8 cellular contexts compared by ENCODE assay signal in the genomic region with DNA sequence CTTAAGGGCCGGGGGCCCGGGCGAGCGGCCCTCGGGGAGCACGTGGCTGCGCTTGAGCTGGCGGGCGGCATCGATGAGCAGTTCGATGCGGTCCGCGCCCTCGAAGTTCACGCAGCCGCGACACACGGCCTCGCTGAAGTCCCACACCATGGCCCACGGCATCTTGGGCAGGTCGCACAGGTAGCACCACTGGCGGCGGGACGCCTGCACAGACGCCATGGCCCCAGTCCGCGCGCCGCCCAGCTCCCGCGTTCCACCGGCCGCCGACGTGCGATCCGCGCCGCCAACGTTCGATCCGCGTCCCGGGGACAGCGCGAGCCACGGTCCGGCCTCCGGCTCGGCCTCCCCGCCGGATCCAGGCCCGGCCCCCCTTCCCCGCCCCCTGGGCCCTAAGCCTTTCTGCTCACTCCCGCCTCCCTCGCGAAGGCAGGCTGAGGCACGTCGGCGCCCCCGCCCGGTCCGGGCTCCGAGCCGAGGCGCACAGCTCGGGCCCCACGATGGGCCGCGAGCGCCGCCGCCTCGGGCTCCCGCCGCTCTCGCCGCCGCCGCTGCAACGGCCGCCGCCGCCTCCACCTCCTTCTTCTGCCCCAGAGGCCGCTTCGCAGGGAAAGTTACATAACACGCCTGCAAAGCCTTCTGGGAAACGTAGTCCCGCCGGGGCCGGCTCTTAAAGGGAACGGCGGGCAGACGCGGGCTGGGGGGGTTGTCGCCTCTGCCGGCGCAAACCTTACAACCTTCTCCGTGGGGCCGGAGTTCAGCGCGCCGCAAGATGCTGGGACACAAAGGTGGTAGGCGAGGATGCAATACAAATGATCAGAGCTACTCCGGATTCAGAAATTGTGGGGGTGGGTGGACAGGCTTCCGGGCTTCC. TPM values are rescaled to one million over a fixed set of nuclear protein-coding genes. Genes with fewer than 3 reads are reported as not detected.
DNase-seq lines count a peak whose midpoint lies in the region; ATAC-seq and TF ChIP-seq lines count a peak whose summit lies in the region.

A gene with protein sequence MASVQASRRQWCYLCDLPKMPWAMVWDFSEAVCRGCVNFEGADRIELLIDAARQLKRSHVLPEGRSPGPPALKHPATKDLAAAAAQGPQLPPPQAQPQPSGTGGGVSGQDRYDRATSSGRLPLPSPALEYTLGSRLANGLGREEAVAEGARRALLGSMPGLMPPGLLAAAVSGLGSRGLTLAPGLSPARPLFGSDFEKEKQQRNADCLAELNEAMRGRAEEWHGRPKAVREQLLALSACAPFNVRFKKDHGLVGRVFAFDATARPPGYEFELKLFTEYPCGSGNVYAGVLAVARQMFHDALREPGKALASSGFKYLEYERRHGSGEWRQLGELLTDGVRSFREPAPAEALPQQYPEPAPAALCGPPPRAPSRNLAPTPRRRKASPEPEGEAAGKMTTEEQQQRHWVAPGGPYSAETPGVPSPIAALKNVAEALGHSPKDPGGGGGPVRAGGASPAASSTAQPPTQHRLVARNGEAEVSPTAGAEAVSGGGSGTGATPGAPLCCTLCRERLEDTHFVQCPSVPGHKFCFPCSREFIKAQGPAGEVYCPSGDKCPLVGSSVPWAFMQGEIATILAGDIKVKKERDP (minus strand): TSS at position 586 of the 871 bp plus-strand sequence. CDS start 367 bp downstream, at position 219.

- no peaks in the 10 kb centered on the region for H3K27me3 Mint-ChIP-seq in activated CD4-positive, alpha-beta T cell treated with anti-CD3 and anti-CD28 coated beads for 36 hours
- H3K27me3 Mint-ChIP-seq in chondrocyte (ENCODE audit: low read depth) = no peaks in the 10 kb centered on the region

- POLR2A ChIA-PET in activated CD4-positive, alpha-beta T cell treated with anti-CD3 and anti-CD28 coated beads for 36 hours (lab: Charles Lee) = interaction anchor here (0.6 to 2.4 kb wide), 4 partner anchors 12 to 25 kb away, joined by 3 to 23 read pairs (median 8); a partner anchor contains a TSS

- intact Hi-C loops in activated CD4-positive, alpha-beta T cell treated with anti-CD3 and anti-CD28 coated beads for 36 hours (cut with DNase I, micrococcal nuclease) = loop anchor here (1.0 to 10.0 kb wide), 17 partner anchors 17 to 1599 kb away; a partner anchor contains a TSS

- peak within 1 kb of the TSS; percentile 85 for H3K4me3 Mint-ChIP-seq in activated CD4-positive, alpha-beta T cell treated with anti-CD3 and anti-CD28 coated beads for 36 hours
- peak within 1 kb of the TSS; percentile 91 for H3K4me3 Mint-ChIP-seq in chondrocyte (ENCODE audit: unreplicated experiment)

- peaks cover 3% of the 10 kb centered on the region for H3K36me3 Mint-ChIP-seq in activated CD4-positive, alpha-beta T cell treated with anti-CD3 and anti-CD28 coated beads for 36 hours (ENCODE audit: low read depth)
- H3K36me3 Mint-ChIP-seq in chondrocyte (ENCODE audit: low read depth) = peaks cover 4% of the 10 kb centered on the region

- CTCF ChIA-PET in activated CD4-positive, alpha-beta T cell treated with anti-CD3 and anti-CD28 coated beads for 36 hours (lab: Charles Lee) = interaction anchor here (0.7 to 8.2 kb wide), 7 partner anchors 9 to 131 kb away, joined by 3 to 84 read pairs (median 5); a partner anchor contains a TSS

- peak; percentile 51 for ATAC-seq in GM19035 (IDR thresholded peaks at IDR 0.05; ENCODE audit: unreplicated experiment)
- peak; percentile 34 for ATAC-seq in HG03378 (IDR thresholded peaks at IDR 0.05; ENCODE audit: unreplicated experiment)
- ATAC-seq in activated CD4-positive, alpha-beta T cell treated with anti-CD3 and anti-CD28 coated beads for 36 hours = peak; percentile 60

- peaks cover 24% of the 10 kb centered on the region for H3K4me1 Mint-ChIP-seq in activated CD4-positive, alpha-beta T cell treated with anti-CD3 and anti-CD28 coated beads for 36 hours
- peaks cover 23% of the 10 kb centered on the region for H3K4me1 Mint-ChIP-seq in chondrocyte (ENCODE audit: low read depth)

- H3K27ac Mint-ChIP-seq in activated CD4-positive, alpha-beta T cell treated with anti-CD3 and anti-CD28 coated beads for 36 hours = peak within 1 kb of the TSS; percentile 95
- H3K27ac Mint-ChIP-seq in chondrocyte (ENCODE audit: unreplicated experiment) = peak within 1 kb of the TSS; percentile 98

- TF ChIP-seq CTCF in chondrocyte (IDR thresholded peaks at IDR 0.05) = peak; percentile 24

- DNase-seq in AG08396 (ENCODE audit: low spot score) (peak; percentile 94), NCI-H524 treated with DMSO at 0.1 percent for 48 hours (lab: John Stamatoyannopoulos, UW) (peak; percentile 23), chondrocyte (ENCODE audit: low spot score) (peak; percentile 97), kidney tubule cell (ENCODE audit: low spot score) (peak; percentile 92)
- DNase-seq in activated CD4-positive, alpha-beta T cell treated with anti-CD3 and anti-CD28 coated beads for 36 hours = peak; percentile 94
- DNase-seq in stimulated activated CD4-positive, alpha-beta T cell treated with anti-CD3 and anti-CD28 coated beads, Interleukin-15, amount 100 ng/mL, for 48 hours (ENCODE audit: low read depth in 2 of 2) = peak; percentile 83 to 85

- H3K9me3 Mint-ChIP-seq in activated CD4-positive, alpha-beta T cell treated with anti-CD3 and anti-CD28 coated beads for 36 hours (ENCODE audit: low read depth) = no peaks in the 10 kb centered on the region
- no peaks in the 10 kb centered on the region for H3K9me3 Mint-ChIP-seq in chondrocyte (ENCODE audit: low read depth)

RNA-seq across cellular contexts. Expression of the gene that starts here (rescaled TPM):
- 10 to 100 TPM; 12.6 to 15.2 TPM for total RNA-seq in activated CD4-positive, alpha-beta T cell treated with anti-CD3 and anti-CD28 coated beads for 36 hours
- 24.9 to 30.5 TPM (median 28.6 TPM) in 3 replicates for total RNA-seq in chondrocyte

Comparison
In these comparisons a context has a peak if more than half of its experiments do, and no peak if none do; other contexts are left out.
1. Peak in every context shown above with its lines: DNase-seq and ATAC-seq.
2. DNase-seq: peak in every context shown above with its lines; median percentile 97 in chondrocyte; 94 in AG08396; 94 in activated CD4-positive, alpha-beta T cell treated with anti-CD3 and anti-CD28 coated beads for 36 hours; 92 in kidney tubule cell; 84 in stimulated activated CD4-positive, alpha-beta T cell treated with anti-CD3 and anti-CD28 coated beads, Interleukin-15, amount 100 ng/mL, for 48 hours; 23 in NCI-H524 treated with DMSO at 0.1 percent for 48 hours.